Comparison of ENCODE assay signal across 8 cellular contexts in genomic region chr20:45972500-45973183, GRCh38. TPM values are rescaled to one million over a fixed set of nuclear protein-coding genes. Genes with fewer than 3 reads are reported as not detected.
DNase-seq lines count a peak whose midpoint lies in the region; ATAC-seq and TF ChIP-seq lines count a peak whose summit lies in the region.

No MANE protein-coding gene starts in this region.

- TF ChIP-seq EP300 in esophagus muscularis mucosa (IDR thresholded peaks at IDR 0.05), result no peak

- no peaks in the 10 kb centered on the region for H3K27me3 ChIP-seq in esophagus muscularis mucosa
- no peaks in the 10 kb centered on the region for H3K27me3 ChIP-seq in trophoblast cell (ENCODE audit: insufficient read depth, low read length)

- H4K12ac ChIP-seq in trophoblast cell (ENCODE audit: low read depth, low read length), result peak overlapping the region; percentile 49

- H3K4me3 ChIP-seq in SK-N-MC, result peak overlapping the region; percentile 99
- H3K4me3 ChIP-seq in esophagus muscularis mucosa, result peak overlapping the region; percentile 80 to 96 (median 88)
- no peak overlapping the region for H3K4me3 ChIP-seq in trophoblast cell (ENCODE audit: low read depth, low read length)

- H4K91ac ChIP-seq in trophoblast cell (ENCODE audit: low read depth, low read length), result peak overlapping the region; percentile 86

- H3K27ac ChIP-seq in SK-N-MC, result peak overlapping the region; percentile 100
- H3K27ac ChIP-seq in esophagus muscularis mucosa (replicated peaks in 1 of 4), result peak overlapping the region; percentile 97 to 99 (median 98)
- H3K27ac ChIP-seq in trophoblast cell (ENCODE audit: low read depth, low read length), result peak overlapping the region; percentile 53

- H4K8ac ChIP-seq in trophoblast cell (ENCODE audit: low read depth, low read length), result peak overlapping the region; percentile 82

- TF ChIP-seq CTCF in esophagus muscularis mucosa (IDR thresholded peaks at IDR 0.05), result no peak

- peak overlapping the region; percentile 36 for H2AK5ac ChIP-seq in trophoblast cell (ENCODE audit: low read length)

- H3K18ac ChIP-seq in trophoblast cell (ENCODE audit: low read length), result no peak overlapping the region

- peaks cover 16% of the 10 kb centered on the region for H3K36me3 ChIP-seq in SK-N-MC (ENCODE audit: insufficient read depth, low read length)
- peaks cover 9 to 21% (median 16%) of the 10 kb centered on the region in 4 donors for H3K36me3 ChIP-seq in esophagus muscularis mucosa
- H3K36me3 ChIP-seq in trophoblast cell (ENCODE audit: control insufficient read depth in 1 of 2, insufficient read depth in 2 of 2, low read length in 2 of 2), result peaks cover 18 to 19% of the 10 kb centered on the region in 2 experiments

- H2AFZ ChIP-seq in trophoblast cell (ENCODE audit: insufficient read depth, low read length, poor library complexity), result no peak overlapping the region

- peaks cover 15 to 39% (median 37%) of the 10 kb centered on the region in 4 donors for H3K4me1 ChIP-seq in esophagus muscularis mucosa
- peaks cover 13 to 16% of the 10 kb centered on the region in 2 experiments for H3K4me1 ChIP-seq in trophoblast cell (ENCODE audit: control insufficient read depth in 1 of 2, insufficient read depth in 2 of 2, low read length in 2 of 2)

- H3K4ac ChIP-seq in trophoblast cell (ENCODE audit: low read depth, low read length), result no peak overlapping the region

- peak overlapping the region; percentile 76 for H2BK120ac ChIP-seq in trophoblast cell (ENCODE audit: insufficient read depth, low read length, poor library complexity)

- peak overlapping the region; percentile 32 for H3K14ac ChIP-seq in trophoblast cell (ENCODE audit: low read length)

- ATAC-seq in GM21360 (IDR thresholded peaks at IDR 0.05; ENCODE audit: unreplicated experiment), result peak; percentile 59

- H3K9me3 ChIP-seq in SK-N-MC (ENCODE audit: low read depth, low read length) (no peaks in the 10 kb centered on the region), esophagus muscularis mucosa (no peaks in the 10 kb centered on the region), trophoblast cell (ENCODE audit: insufficient read depth, low read depth, low read length) (no peaks in the 10 kb centered on the region)

- peak overlapping the region; percentile 71 for H3K4me2 ChIP-seq in trophoblast cell (ENCODE audit: low read length)

- H2BK12ac ChIP-seq in trophoblast cell (ENCODE audit: low read length), result peak overlapping the region; percentile 42

- peaks cover 12% of the 10 kb centered on the region for H3K79me2 ChIP-seq in trophoblast cell (ENCODE audit: control insufficient read depth, insufficient read depth, low read length, poor library complexity)

- DNase-seq in AG20443 (ENCODE audit: low spot score) (peak; percentile 99), SK-N-MC (ENCODE audit: low read depth, low spot score) (no peak), esophagus muscularis mucosa (ENCODE audit: extremely low spot score) (no peak), trophoblast cell (peak; percentile 97 to 99), germinal center (ENCODE audit: low spot score) (no peak), NCI-H128 (lab: John Stamatoyannopoulos, UW; ENCODE audit: unreplicated experiment) (no peak)
- DNase-seq in stimulated activated CD4-positive, alpha-beta T cell treated with anti-CD3 and anti-CD28 coated beads, Interleukin-2, amount 100 ng/mL, for 24 hours, result no peak

- H3K9ac ChIP-seq in SK-N-MC (ENCODE audit: insufficient read length), result peak overlapping the region; percentile 100
- no peak overlapping the region for H3K9ac ChIP-seq in trophoblast cell (ENCODE audit: low read length)

- no peak for TF ChIP-seq POLR2A in esophagus muscularis mucosa (IDR thresholded peaks at IDR 0.05; ENCODE audit: low read depth)

- H3K79me1 ChIP-seq in trophoblast cell (ENCODE audit: low read length), result peaks cover 15% of the 10 kb centered on the region

- intact Hi-C loops in esophagus muscularis mucosa (cut with DNase I), result loop anchor here (5.0 kb wide), 2 partner anchors 80 to 115 kb away; partner anchors contain the start of genes CTSA, NCOA5 and NEURL2

- no peak overlapping the region for H3K23ac ChIP-seq in trophoblast cell (ENCODE audit: low read length)

- whole genome bisulfite sequencing in esophagus muscularis mucosa, result 48% methylated on average over 23 of the region's 29 CpGs
- WGBS in trophoblast cell (ENCODE audit: extremely low coverage, insufficient coverage, insufficient read length), result no CpG with 5 or more reads among the region's 29 CpGs

- H2BK5ac ChIP-seq in trophoblast cell (ENCODE audit: low read depth, low read length, poor library complexity), result peak overlapping the region; percentile 43

RNA-seq across cellular contexts. Expression of gene ZNF335, which starts 0.6 kb away (rescaled TPM):
- total RNA-seq in esophagus muscularis mucosa, result 10 to 100 TPM; 12.9 to 19.0 (median 15.3) TPM
- 15.7 and 15.8 TPM in 2 replicates for polyA plus RNA-seq in trophoblast cell (2013)

RNA-seq across cellular contexts. Expression of gene MMP9, which starts 36.1 kb away (rescaled TPM):
- total RNA-seq in esophagus muscularis mucosa, result 1 to 10 TPM in 1 of 4 donors, under 1 TPM in 3; 0.11 to 6.5 (median 0.63) TPM
- 68.2 and 72.5 TPM in 2 replicates for polyA plus RNA-seq in trophoblast cell (2013)

RNA-seq across cellular contexts. Expression of gene PCIF1, which starts 38.2 kb away (rescaled TPM):
- total RNA-seq in esophagus muscularis mucosa, result 10 to 100 TPM; 35.3 to 51.2 (median 37.2) TPM
- 17.6 and 18.6 TPM in 2 replicates for polyA plus RNA-seq in trophoblast cell (2013)

RNA-seq across cellular contexts. Expression of gene SLC12A5, which starts 56.4 kb away (rescaled TPM):
- total RNA-seq in esophagus muscularis mucosa, result 1 to 10 TPM in 1 of 4 donors, under 1 TPM in 1, not detected in 2; 0.99 to 1.2 TPM
- 19.7 and 21.1 TPM in 2 replicates for polyA plus RNA-seq in trophoblast cell (2013)

Comparison
In these comparisons a context has a peak if more than half of its experiments do, and no peak if none do; other contexts are left out.
1. DNase-seq: peak in AG20443 (single experiment) and trophoblast cell (2 of 2); none in SK-N-MC (single experiment), esophagus muscularis mucosa (single experiment), germinal center (single experiment), stimulated activated CD4-positive, alpha-beta T cell treated with anti-CD3 and anti-CD28 coated beads, Interleukin-2, amount 100 ng/mL, for 24 hours (0 of 2) and NCI-H128 (single experiment).
2. Peak in every context shown above with its lines, with median percentiles within 50 percentile points of each other: H3K27ac ChIP-seq.